ENCODE assay signal across 1 cellular context in the genomic region with DNA sequence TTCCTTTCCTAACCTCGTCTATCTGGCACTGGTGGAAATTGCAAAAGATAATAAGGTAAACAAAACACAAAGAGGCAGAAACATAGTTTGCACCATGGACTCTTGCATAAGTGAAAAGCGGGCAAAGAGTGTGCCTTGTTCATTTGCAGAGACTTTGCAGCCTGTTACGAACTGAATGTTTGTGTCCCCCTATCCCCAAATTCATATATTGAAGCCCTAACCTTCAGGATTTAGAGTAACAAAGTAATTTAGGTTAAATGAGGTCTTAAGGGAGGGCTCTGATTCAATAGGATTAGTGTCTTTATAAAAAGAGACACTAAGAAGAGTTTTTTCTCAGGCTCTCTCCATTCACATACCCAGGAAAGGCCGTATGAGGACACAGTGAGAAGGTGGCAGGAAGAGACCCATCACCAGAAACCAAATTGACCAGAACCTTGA.
TF ChIP-seq lines count a peak whose summit lies in the region.

No MANE protein-coding gene starts in this region.

TF ChIP-seq in WTC11, 78 proteins besides CTCF, POLR2A, EP300 and RAD21 (continued from another document):
- TF ChIP-seq, protein P1, sequence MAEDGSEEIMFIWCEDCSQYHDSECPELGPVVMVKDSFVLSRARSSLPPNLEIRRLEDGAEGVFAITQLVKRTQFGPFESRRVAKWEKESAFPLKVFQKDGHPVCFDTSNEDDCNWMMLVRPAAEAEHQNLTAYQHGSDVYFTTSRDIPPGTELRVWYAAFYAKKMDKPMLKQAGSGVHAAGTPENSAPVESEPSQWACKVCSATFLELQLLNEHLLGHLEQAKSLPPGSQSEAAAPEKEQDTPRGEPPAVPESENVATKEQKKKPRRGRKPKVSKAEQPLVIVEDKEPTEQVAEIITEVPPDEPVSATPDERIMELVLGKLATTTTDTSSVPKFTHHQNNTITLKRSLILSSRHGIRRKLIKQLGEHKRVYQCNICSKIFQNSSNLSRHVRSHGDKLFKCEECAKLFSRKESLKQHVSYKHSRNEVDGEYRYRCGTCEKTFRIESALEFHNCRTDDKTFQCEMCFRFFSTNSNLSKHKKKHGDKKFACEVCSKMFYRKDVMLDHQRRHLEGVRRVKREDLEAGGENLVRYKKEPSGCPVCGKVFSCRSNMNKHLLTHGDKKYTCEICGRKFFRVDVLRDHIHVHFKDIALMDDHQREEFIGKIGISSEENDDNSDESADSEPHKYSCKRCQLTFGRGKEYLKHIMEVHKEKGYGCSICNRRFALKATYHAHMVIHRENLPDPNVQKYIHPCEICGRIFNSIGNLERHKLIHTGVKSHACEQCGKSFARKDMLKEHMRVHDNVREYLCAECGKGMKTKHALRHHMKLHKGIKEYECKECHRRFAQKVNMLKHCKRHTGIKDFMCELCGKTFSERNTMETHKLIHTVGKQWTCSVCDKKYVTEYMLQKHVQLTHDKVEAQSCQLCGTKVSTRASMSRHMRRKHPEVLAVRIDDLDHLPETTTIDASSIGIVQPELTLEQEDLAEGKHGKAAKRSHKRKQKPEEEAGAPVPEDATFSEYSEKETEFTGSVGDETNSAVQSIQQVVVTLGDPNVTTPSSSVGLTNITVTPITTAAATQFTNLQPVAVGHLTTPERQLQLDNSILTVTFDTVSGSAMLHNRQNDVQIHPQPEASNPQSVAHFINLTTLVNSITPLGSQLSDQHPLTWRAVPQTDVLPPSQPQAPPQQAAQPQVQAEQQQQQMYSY (CRISPR knock-in tag; IDR thresholded peaks at IDR 0.05) = no peak
